Comparison of ENCODE assay signal across 7 cellular contexts in the genomic region with DNA sequence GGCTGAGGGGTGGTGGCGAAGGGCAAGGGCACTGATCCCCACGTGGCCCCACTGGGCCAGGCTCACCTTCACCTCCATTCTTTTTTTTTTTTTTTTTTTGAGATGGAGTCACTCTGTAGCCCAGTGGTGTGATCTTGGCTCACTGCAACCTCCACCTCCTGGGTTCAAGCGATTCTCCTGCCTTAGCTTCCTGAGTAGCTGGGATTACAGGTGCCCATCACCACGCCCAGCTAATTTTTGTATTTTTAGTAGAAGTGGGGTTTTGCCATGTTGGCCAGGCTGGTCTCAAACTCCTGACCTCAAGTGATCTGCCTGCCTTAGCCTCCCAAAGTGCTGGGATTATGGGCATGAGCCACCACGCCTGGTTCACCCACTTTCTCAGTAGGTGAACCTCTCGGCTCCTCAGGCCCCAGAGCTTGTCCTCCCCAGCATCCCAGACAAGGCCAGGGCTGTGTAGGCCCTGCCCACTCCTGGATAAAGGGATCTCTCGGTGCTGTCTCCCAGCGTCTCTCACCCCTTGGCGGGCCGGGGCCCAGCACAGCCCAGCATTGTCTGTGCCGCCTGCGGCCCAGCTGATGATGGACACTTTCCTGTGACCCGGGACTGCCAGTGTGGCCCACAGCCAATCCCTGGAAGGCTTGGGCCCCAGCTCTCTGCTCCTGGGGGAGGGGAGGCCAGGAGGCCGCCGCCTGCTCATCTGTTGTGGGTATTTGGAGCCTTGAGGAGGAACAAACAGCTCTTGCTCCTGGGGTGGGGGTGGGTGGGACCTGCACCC.
A peak's percentile ranks its signal among the peaks of the same experiment; 100 is the strongest.
DNase-seq lines count a peak whose midpoint lies in the region; TF ChIP-seq lines count a peak whose summit lies in the region.
"Not testable (repeated sequence)": the region's sequence is repeated elsewhere in the genome, so short reads cannot be mapped to it uniquely, and the experiment has no call there.

No MANE protein-coding gene starts in this region.

- BruUV-seq in PC-9 (replicated peaks; lab: Mats Ljungman, UMichigan) = TSS peak; percentile 91

- intact Hi-C loops in PC-9 (cut with micrococcal nuclease; ENCODE audit: unreplicated experiment) = not testable (repeated sequence)

- H3K9ac ChIP-seq in parathyroid adenoma = not testable (repeated sequence)
- H3K9ac ChIP-seq in stomach smooth muscle (ENCODE audit: low read length in 2 of 2) = peak overlapping the region in 1 of 2 donors; percentile 55

- not testable (repeated sequence) for H3F3A ChIP-seq in PC-9 (ENCODE audit: insufficient read depth, low read depth)

- not testable (repeated sequence) for H3K9me3 ChIP-seq in PC-9 (ENCODE audit: insufficient read depth, low read depth); right atrium auricular region; parathyroid adenoma (ENCODE audit: control insufficient read depth, low read length); stomach smooth muscle (ENCODE audit: control insufficient read depth in 2 of 2, low read length in 2 of 2)

- not testable (repeated sequence) for TF ChIP-seq CTCF in PC-9 (conservative IDR thresholded peaks at IDR 0.05); brain microvascular endothelial cell (IDR thresholded peaks at IDR 0.05; ENCODE audit: low read depth, low read length, missing control alignments); epithelial cell of proximal tubule (conservative IDR thresholded peaks at IDR 0.05; ENCODE audit: low read depth, low read length); right atrium auricular region (IDR thresholded peaks at IDR 0.05); mesothelial cell of epicardium (IDR thresholded peaks at IDR 0.05; ENCODE audit: unreplicated experiment); parathyroid adenoma (IDR thresholded peaks at IDR 0.05)

- in situ Hi-C loops in brain microvascular endothelial cell (cut with HindIII; ENCODE audit: low pct_ligation_motif_present, low sequenced_read_pairs) = not testable (repeated sequence)

- POLR2A ChIA-PET in PC-9 (lab: Charles Lee; ENCODE audit: unreplicated experiment) = interaction anchor here (0.6 kb wide), 2 partner anchors 9 to 48 kb away, joined by 3 to 10 read pairs; no protein-coding TSS in a partner anchor

- not testable (repeated sequence) for H3K9me2 ChIP-seq in PC-9 (ENCODE audit: insufficient read depth)

- not testable (repeated sequence) for H3K36me3 ChIP-seq in PC-9 (ENCODE audit: low read depth); right atrium auricular region; parathyroid adenoma (ENCODE audit: control insufficient read depth, insufficient read depth, low read length); stomach smooth muscle (ENCODE audit: control insufficient read depth in 2 of 2, insufficient read depth in 2 of 2, low read length in 2 of 2)
- peaks cover 35% of the 10 kb centered on the region for H3K36me3 ChIP-seq in brain microvascular endothelial cell (replicated peaks)

- not testable (repeated sequence) for H3K27me3 Mint-ChIP-seq in mesothelial cell of epicardium (ENCODE audit: low read depth)

- not testable (repeated sequence) for H3K27me3 ChIP-seq in PC-9 (ENCODE audit: insufficient read depth, low read depth); brain microvascular endothelial cell (replicated peaks); right atrium auricular region; parathyroid adenoma (ENCODE audit: control insufficient read depth, insufficient read depth, low read length); stomach smooth muscle (ENCODE audit: control insufficient read depth in 1 of 2, insufficient read depth in 2 of 2, low read length in 2 of 2)

- CTCF ChIA-PET in PC-9 (lab: Charles Lee) = not testable (repeated sequence)

- not testable (repeated sequence) for H4K20me1 ChIP-seq in PC-9 (ENCODE audit: insufficient read depth)

- H3K4me1 Mint-ChIP-seq in mesothelial cell of epicardium = peaks cover 31% of the 10 kb centered on the region

- H3K4me3 Mint-ChIP-seq in mesothelial cell of epicardium = not testable (repeated sequence)

- not testable (repeated sequence) for H3K4me3 ChIP-seq in PC-9; brain microvascular endothelial cell (ENCODE audit: low read depth, low read length); right atrium auricular region; parathyroid adenoma (ENCODE audit: low read depth, low read length)
- peak overlapping the region; percentile 30 for H3K4me3 ChIP-seq in epithelial cell of proximal tubule (ENCODE audit: low read depth, low read length)
- peak overlapping the region in 1 of 2 donors; percentile 40 for H3K4me3 ChIP-seq in stomach smooth muscle (ENCODE audit: low read length in 2 of 2)

- not testable (repeated sequence) for H3K9me3 Mint-ChIP-seq in mesothelial cell of epicardium

- H3K27ac ChIP-seq in PC-9 = peak overlapping the region; percentile 75
- peak overlapping the region; percentile 87 for H3K27ac ChIP-seq in brain microvascular endothelial cell
- peak overlapping the region; percentile 18 to 29 for H3K27ac ChIP-seq in right atrium auricular region
- peak overlapping the region; percentile 7 for H3K27ac ChIP-seq in parathyroid adenoma
- H3K27ac ChIP-seq in stomach smooth muscle (ENCODE audit: low read length) = peak overlapping the region; percentile 89

- H3K79me2 ChIP-seq in PC-9 (ENCODE audit: low read depth) (peaks cover 10% of the 10 kb centered on the region; the same call in 1 of the 2 replicates), parathyroid adenoma (peaks cover 32% of the 10 kb centered on the region)

- H3K4me1 ChIP-seq in PC-9 (replicated peaks; ENCODE audit: insufficient read depth); parathyroid adenoma: not testable (repeated sequence)
- peaks cover 0 to 73% of the 10 kb centered on the region in 2 donors for H3K4me1 ChIP-seq in right atrium auricular region
- H3K4me1 ChIP-seq in stomach smooth muscle (ENCODE audit: control insufficient read depth, insufficient read depth, low read length) = peaks cover 80% of the 10 kb centered on the region

- H3K4me2 ChIP-seq in PC-9 = peak overlapping the region; percentile 12; the same call in 1 of the 2 replicates
- H3K4me2 ChIP-seq in parathyroid adenoma (ENCODE audit: low read length) = not testable (repeated sequence)

- not testable (repeated sequence) for H2AFZ ChIP-seq in PC-9, parathyroid adenoma

- peak overlapping the region; percentile 76 for H3K27ac Mint-ChIP-seq in mesothelial cell of epicardium

- not testable (repeated sequence) for H3K36me3 Mint-ChIP-seq in mesothelial cell of epicardium

- not testable (repeated sequence) for DNase-seq in PC-9; brain microvascular endothelial cell; epithelial cell of proximal tubule (ENCODE audit: low read depth); right atrium auricular region (ENCODE audit: low spot score); mesothelial cell of epicardium (ENCODE audit: low spot score in 2 of 2, unreplicated experiment in 2 of 2)

Comparison
In these comparisons a context has a peak if more than half of its experiments do, and no peak if none do; other contexts are left out.
1. H3K27ac ChIP-seq: peak in every context shown above with its lines; median percentile 89 in stomach smooth muscle; 87 in brain microvascular endothelial cell; 75 in PC-9; 24 in right atrium auricular region; 7 in parathyroid adenoma.